Comparison of ENCODE assay signal across 19 cellular contexts in genomic region chr6:70673054-70673453, GRCh38. TPM values are rescaled to one million over a fixed set of nuclear protein-coding genes. Genes with fewer than 3 reads are reported as not detected.
A peak's percentile ranks its signal among the peaks of the same experiment; 100 is the strongest.
DNase-seq lines count a peak whose midpoint lies in the region; ATAC-seq, FAIRE-seq and TF ChIP-seq lines count a peak whose summit lies in the region.
"Had no signal": no experiment of that assay in that cellular context is flagged by ENCODE, and none has a peak within 500 bp of the region (broad histone marks: within the 10 kb centered on the region; RNA-seq: fewer than 3 reads in every experiment).

No MANE protein-coding gene starts in this region.

- peaks cover 43% of the 10 kb centered on the region for H3K79me2 ChIP-seq in K562 (ENCODE audit: control insufficient read depth, insufficient read depth, low read length)

- H3K36me3 Mint-ChIP-seq in CD8-positive, alpha-beta memory T cell = peaks cover 0 to 3% (median 0%) of the 10 kb centered on the region in 3 donors
- H3K36me3 Mint-ChIP-seq: stimulated activated memory B cell treated with anti-CD40 and anti-IgM and Interleukin-4, amounts not matched to agents 10 μg/mL and 1 μg/mL and 100 μg/mL, for 72 hours had no signal

- no peaks in the 10 kb centered on the region for H3K27me3 Mint-ChIP-seq in CD8-positive, alpha-beta memory T cell
- H3K27me3 Mint-ChIP-seq: naive thymus-derived CD8-positive, alpha-beta T cell; stimulated activated memory B cell treated with anti-CD40 and anti-IgM and Interleukin-4, amounts not matched to agents 10 μg/mL and 1 μg/mL and 100 μg/mL, for 72 hours had no signal

- peak; percentile 5; the same call in 1 of the 3 replicates for ATAC-seq in K562
- ATAC-seq in GM19324 (IDR thresholded peaks at IDR 0.05; ENCODE audit: low FRiP score, unreplicated experiment) = no peak
- no peak for ATAC-seq in GM21423 (IDR thresholded peaks at IDR 0.05; ENCODE audit: unreplicated experiment)
- ATAC-seq: naive thymus-derived CD8-positive, alpha-beta T cell; stimulated activated memory B cell treated with anti-CD40 and anti-IgM and Interleukin-4, amounts not matched to agents 10 μg/mL and 1 μg/mL and 100 μg/mL, for 72 hours had no signal

- no peaks in the 10 kb centered on the region for H3K36me3 ChIP-seq in CD8-positive, alpha-beta memory T cell (ENCODE audit: insufficient read depth, low read length)
- H3K36me3 ChIP-seq in HUES48 (ENCODE audit: control insufficient read depth, insufficient read depth, low read length) (no peaks in the 10 kb centered on the region), K562 (ENCODE audit: control insufficient read depth, insufficient read depth, low read length) (no peaks in the 10 kb centered on the region), mesodermal cell (ENCODE audit: control insufficient read depth, insufficient read depth, low read length) (no peaks in the 10 kb centered on the region)
- H3K36me3 ChIP-seq: ascending aorta, colonic mucosa, prostate gland, tibial artery had no signal

- H3K9ac ChIP-seq in HUES48 (ENCODE audit: low read depth, low read length) (no peak overlapping the region), K562 (ENCODE audit: insufficient read depth in 1 of 2, low read depth in 2 of 2, low read length in 2 of 2) (no peak overlapping the region)
- H3K9ac ChIP-seq: BLaER1 had no signal

- peaks cover 25% of the 10 kb centered on the region for H3K4me1 ChIP-seq in CD8-positive, alpha-beta memory T cell (ENCODE audit: insufficient read depth, low read length)
- H3K4me1 ChIP-seq in HUES48 (ENCODE audit: control insufficient read depth, insufficient read depth, low read length) (peaks cover 27% of the 10 kb centered on the region), K562 (replicated peaks in 1 of 2; ENCODE audit: control insufficient read depth in 2 of 2, insufficient read depth in 2 of 2, low read length in 2 of 2) (peaks cover 5 to 13% of the 10 kb centered on the region in 2 experiments; a peak in 3 of 5 replicates), mesodermal cell (ENCODE audit: control insufficient read depth, insufficient read depth, low read length, poor library complexity, severe bottlenecking) (peaks cover 17% of the 10 kb centered on the region)
- H3K4me1 ChIP-seq: ascending aorta, prostate gland had no signal

- intact Hi-C loops in K562 (cut with micrococcal nuclease) = no loop called here

- in situ Hi-C loops in K562 (cut with MboI) = no loop called here

- no peaks in the 10 kb centered on the region for H3K27me3 ChIP-seq in CD8-positive, alpha-beta memory T cell (ENCODE audit: insufficient read depth, low read length, poor library complexity, severe bottlenecking)
- no peaks in the 10 kb centered on the region for H3K27me3 ChIP-seq in HUES48 (ENCODE audit: control insufficient read depth, insufficient read depth, low read length)
- no peaks in the 10 kb centered on the region for H3K27me3 ChIP-seq in K562 (ENCODE audit: control insufficient read depth in 2 of 2, insufficient read depth in 2 of 2, low read length in 2 of 2)
- H3K27me3 ChIP-seq: ascending aorta, BLaER1, colonic mucosa, tibial artery had no signal

- TF ChIP-seq RAD21 in K562 (CRISPR knock-in tag; conservative IDR thresholded peaks at IDR 0.05 in 1 of 2, IDR thresholded peaks at IDR 0.05 in 1 of 2) = no peak

- peak overlapping the region; percentile 21 for H3K4me2 ChIP-seq in K562 (ENCODE audit: insufficient read depth, low read length)
- H3K4me2 ChIP-seq: BLaER1 had no signal

- TF ChIP-seq EP300 in K562 (IDR thresholded peaks at IDR 0.05; ENCODE audit: low read length) = no peak

- no TSS peak for BruUV-seq in K562 (replicated peaks; lab: Mats Ljungman, UMichigan)

- H3K4me3 Mint-ChIP-seq in CD8-positive, alpha-beta memory T cell = peak overlapping the region in 1 of 7 donors; percentile 3
- H3K4me3 Mint-ChIP-seq: stimulated activated memory B cell treated with anti-CD40 and anti-IgM and Interleukin-4, amounts not matched to agents 10 μg/mL and 1 μg/mL and 100 μg/mL, for 72 hours had no signal

- TF ChIP-seq CTCF in K562 (IDR thresholded peaks at IDR 0.05 in 2 of 3, conservative IDR thresholded peaks at IDR 0.05 in 1 of 3; ENCODE audit: insufficient read depth in 2 of 3, low read depth in 1 of 3, low read length in 3 of 3) = no peak

- H4K20me1 ChIP-seq in K562 (replicated peaks; ENCODE audit: control insufficient read depth, insufficient read depth, low read length) = 0 out of 2 replicates have a peak, but pooled peaks cover 4% of the 10 kb centered on the region

- peaks cover 63 to 91% (median 83%) of the 10 kb centered on the region in 3 donors for H3K4me1 Mint-ChIP-seq in CD8-positive, alpha-beta memory T cell

- no peak for FAIRE-seq in K562 (lab: Jason Lieb, UNC)
- FAIRE-seq: endothelial cell of umbilical vein, frontal cortex had no signal

- H2AFZ ChIP-seq in K562 (ENCODE audit: low read depth, low read length) = no peak overlapping the region

- CTCF ChIA-PET in CD8-positive, alpha-beta memory T cell (lab: Charles Lee) = no interaction called here
- CTCF ChIA-PET in K562 (lab: Yijun Ruan, JAX; ENCODE audit: low intra/inter-chr PET ratio) = no interaction called here

- no peak for DNase-seq in CD8-positive, alpha-beta memory T cell
- no peak for DNase-seq in K562 (ENCODE audit: extremely low read depth in 1 of 4, low spot score in 3 of 4)
- DNase-seq in DMS153 (lab: John Stamatoyannopoulos, UW) = no peak
- DNase-seq: activated CD8-positive, alpha-beta memory T cell treated with anti-CD3 and anti-CD28 coated beads for 24 hours; naive thymus-derived CD8-positive, alpha-beta T cell; NCI-H1694 treated with DMSO at 0.1 percent for 48 hours; tibial artery had no signal

- no peak overlapping the region for H3K4me3 ChIP-seq in CD8-positive, alpha-beta memory T cell (ENCODE audit: low read length)
- H3K4me3 ChIP-seq in HUES48 (ENCODE audit: low read depth, low read length) = no peak overlapping the region
- no peak overlapping the region for H3K4me3 ChIP-seq in K562
- no peak overlapping the region for H3K4me3 ChIP-seq in mesodermal cell (ENCODE audit: extremely low read depth, insufficient read depth, low read length, poor library complexity, severe bottlenecking)
- H3K4me3 ChIP-seq: ascending aorta, BLaER1, colonic mucosa, lung, prostate gland, tibial artery had no signal

- POLR2A ChIA-PET in CD8-positive, alpha-beta memory T cell (lab: Charles Lee) = no interaction called here
- POLR2A ChIA-PET in K562 (lab: Yijun Ruan, JAX) = interaction anchor here (0.8 to 2.1 kb wide), 3 partner anchors 13 to 72 kb away, joined by 3 to 9 read pairs (median 3); no protein-coding TSS in a partner anchor

- peak overlapping the region in 5 of 8 donors; percentile 1 to 51 (median 43) for H3K27ac Mint-ChIP-seq in CD8-positive, alpha-beta memory T cell
- H3K27ac Mint-ChIP-seq: stimulated activated memory B cell treated with anti-CD40 and anti-IgM and Interleukin-4, amounts not matched to agents 10 μg/mL and 1 μg/mL and 100 μg/mL, for 72 hours had no signal

- no peak overlapping the region for H3K27ac ChIP-seq in CD8-positive, alpha-beta memory T cell (ENCODE audit: low read depth, low read length)
- H3K27ac ChIP-seq in HUES48 (ENCODE audit: low read depth, low read length) (peak overlapping the region; percentile 33), K562 (ENCODE audit: extremely low read depth, low read depth, low read length) (no peak overlapping the region), mesodermal cell (ENCODE audit: low read depth, low read length, severe bottlenecking) (peak overlapping the region; percentile 43)
- H3K27ac ChIP-seq: ascending aorta, BLaER1, colonic mucosa, prostate gland, tibial artery had no signal

- no peak for TF ChIP-seq POLR2A in K562 (conservative IDR thresholded peaks at IDR 0.05)

- H3K9me3 Mint-ChIP-seq in CD8-positive, alpha-beta memory T cell = no peaks in the 10 kb centered on the region
- H3K9me3 Mint-ChIP-seq: naive thymus-derived CD8-positive, alpha-beta T cell; stimulated activated memory B cell treated with anti-CD40 and anti-IgM and Interleukin-4, amounts not matched to agents 10 μg/mL and 1 μg/mL and 100 μg/mL, for 72 hours had no signal

- H3K9me1 ChIP-seq in K562 (ENCODE audit: control insufficient read depth, insufficient read depth, low read length) = no peaks in the 10 kb centered on the region

- H3K9me3 ChIP-seq in CD8-positive, alpha-beta memory T cell (ENCODE audit: low read length) = no peaks in the 10 kb centered on the region
- H3K9me3 ChIP-seq in HUES48 (ENCODE audit: control insufficient read depth, insufficient read depth, low read length) = no peaks in the 10 kb centered on the region
- no peaks in the 10 kb centered on the region for H3K9me3 ChIP-seq in K562 (replicated peaks; ENCODE audit: control insufficient read depth, insufficient read depth, low read depth, low read length)
- H3K9me3 ChIP-seq in mesodermal cell (ENCODE audit: control insufficient read depth, low read length) = no peaks in the 10 kb centered on the region
- H3K9me3 ChIP-seq: ascending aorta, BLaER1, colonic mucosa, prostate gland, tibial artery had no signal

- 45% methylated on average over 2 of the region's 2 CpGs for WGBS in K562 (ENCODE audit: insufficient coverage, low coverage, missing lambda C conversion rate)
- WGBS in mesodermal cell (ENCODE audit: insufficient coverage in 2 of 2), 2 experiments = 67% methylated on average over 1 of the region's 2 CpGs; no CpG with 5 or more reads in 1 of the 2 experiments

RNA-seq across cellular contexts. Expression of gene SMAP1, which starts 5.4 kb away (rescaled TPM):
- total RNA-seq in CD8-positive, alpha-beta memory T cell = 10 to 100 TPM; 20.1 to 23.8 TPM
- polyA plus RNA-seq in CD8-positive, alpha-beta memory T cell = 29.8 TPM
- total RNA-seq in K562 (2011; cell fraction: chromatin; rRNA removed; ENCODE audit: low replicate concordance) = 3.7 and 17.4 TPM in 2 replicates
- 3.7 and 5.8 TPM in 2 replicates for total RNA-seq in K562 (2011; cell fraction: nucleolus; rRNA removed)
- total RNA-seq in K562 (2011; cell fraction: nucleoplasm; rRNA removed) = 5.8 and 6.9 TPM in 2 replicates
- total RNA-seq in K562 (2014; rRNA removed) (14.1 and 15.1 TPM in 2 replicates), K562 (2014; rRNA removed; fragmentation: Illumina TruSeq; extraction: Trizol) (20.8 and 22.2 TPM in 2 replicates), K562 (2015; rRNA removed; fragmentation: Illumina TruSeq; extraction: Trizol) (18.2 and 19.4 TPM in 2 replicates), K562 (2021) (18.0 and 19.6 TPM in 2 replicates)
- polyA plus RNA-seq in K562 (2011; rRNA removed) (14.3 and 15.5 TPM in 2 replicates), K562 (2014; fragmentation: Illumina TruSeq; extraction: Trizol) (21.2 and 26.4 TPM in 2 replicates), K562 (2014; fragmentation: Nextera tagmentation; extraction: Ambion mirVana) (10 to 100 TPM; 11.4 to 11.7 TPM), K562 (2014; rRNA removed) (11.2 and 12.3 TPM in 2 replicates)
- 11.0 and 12.0 TPM in 2 replicates for polyA plus RNA-seq in K562 (2011; cell fraction: cytosol; rRNA removed)
- polyA plus RNA-seq in K562 (2011; cell fraction: nucleus; rRNA removed) = 9.4 and 9.7 TPM in 2 replicates
- 17.0 and 26.5 TPM in 2 replicates for polyA plus RNA-seq in K562 (2012)
- 18.4 and 18.7 TPM in 2 replicates for polyA minus RNA-seq in K562 (2011; rRNA and poly(A)+ RNA removed)
- polyA minus RNA-seq in K562 (2011; cell fraction: cytosol; rRNA and poly(A)+ RNA removed) = 14.4 and 14.7 TPM in 2 replicates
- 5.7 and 7.4 TPM in 2 replicates for polyA minus RNA-seq in K562 (2011; cell fraction: nucleus; rRNA and poly(A)+ RNA removed)
- 43.9 TPM for polyA plus RNA-seq in mesodermal cell (2013, experiment 1 of 2)
- 47.1 TPM for polyA plus RNA-seq in mesodermal cell (2013, experiment 2 of 2)

Comparison
In these comparisons a context has a peak if more than half of its experiments do, and no peak if none do; other contexts are left out.
1. H3K27ac ChIP-seq: peak in HUES48 (single experiment) and mesodermal cell (single experiment); none in CD8-positive, alpha-beta memory T cell (single experiment) and K562 (single experiment).